Comparison of ENCODE assay signal across 21 cellular contexts in the genomic region with DNA sequence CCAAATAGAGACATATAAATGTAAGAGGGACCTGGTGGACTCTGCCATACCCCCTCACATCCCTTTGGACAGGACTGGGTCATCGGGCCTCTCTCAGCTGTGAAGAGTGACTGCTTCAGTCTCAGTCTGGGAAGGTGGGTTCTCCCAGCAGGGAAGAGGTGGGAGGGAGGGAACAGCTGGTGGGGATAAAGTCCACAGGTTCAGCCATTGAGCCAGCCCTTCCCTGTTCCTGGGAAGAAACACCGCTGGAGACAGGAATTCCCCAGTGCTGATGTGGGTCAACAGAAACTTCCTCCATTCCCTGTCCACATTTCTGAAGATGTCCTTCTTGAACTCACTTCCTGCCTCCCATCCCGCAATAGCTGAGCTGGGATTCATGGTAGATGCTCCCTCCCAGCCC.
DNase-seq lines count a peak whose midpoint lies in the region; ATAC-seq, FAIRE-seq and TF ChIP-seq lines count a peak whose summit lies in the region.
"Had no signal": no experiment of that assay in that cellular context is flagged by ENCODE, and none has a peak within 500 bp of the region (broad histone marks: within the 10 kb centered on the region; RNA-seq: fewer than 3 reads in every experiment).

No MANE protein-coding gene starts in this region.

- peaks cover 0 to 8% (median 0%) of the 10 kb centered on the region in 4 donors for H3K4me1 ChIP-seq in Peyer's patch
- H3K4me1 ChIP-seq in SJCRH30, result peaks cover 21% of the 10 kb centered on the region
- H3K4me1 ChIP-seq: A549, BE2C had no signal

- H3K27me3 Mint-ChIP-seq in activated CD4-positive, alpha-beta T cell treated with anti-CD3 and anti-CD28 coated beads, Interleukin-2, amount 10 ng/mL, durations not matched to agents 24 days and 14 days, result peaks cover 2% of the 10 kb centered on the region

- H3K36me3 Mint-ChIP-seq in activated CD4-positive, alpha-beta T cell treated with anti-CD3 and anti-CD28 coated beads, Interleukin-2, amount 10 ng/mL, durations not matched to agents 24 days and 14 days (ENCODE audit: low read depth), result no peaks in the 10 kb centered on the region
- H3K36me3 Mint-ChIP-seq: CD4-positive, alpha-beta memory T cell had no signal

- no peak overlapping the region for H3K4me3 Mint-ChIP-seq in activated CD4-positive, alpha-beta T cell treated with anti-CD3 and anti-CD28 coated beads, Interleukin-2, amount 10 ng/mL, durations not matched to agents 24 days and 14 days
- H3K4me3 Mint-ChIP-seq: CD4-positive, alpha-beta memory T cell; GM23338 had no signal

- H3K4me3 ChIP-seq in Peyer's patch (no peak overlapping the region), SJCRH30 (no peak overlapping the region)
- H3K4me3 ChIP-seq: A549, GM23338 had no signal

- no peak for TF ChIP-seq POLR2A in Peyer's patch (IDR thresholded peaks at IDR 0.05)

- DNase-seq in Peyer's patch, result peak in 2 of 3 donors; percentile 62 to 76
- peak; percentile 38 to 55 for DNase-seq in SJCRH30
- DNase-seq in left colon, result peak; percentile 45 to 70
- peak; percentile 28 for DNase-seq in posterior vena cava (ENCODE audit: low spot score)
- no peak for DNase-seq in activated CD4-positive, alpha-beta T cell treated with anti-CD3 and anti-CD28 coated beads, Interleukin-2, amount 10 ng/mL, durations not matched to agents 24 days and 14 days
- DNase-seq in activated naive CD4-positive, alpha-beta T cell (lab: John Stamatoyannopoulos, UW), result no peak
- no peak for DNase-seq in urothelium cell line (ENCODE audit: low spot score)
- DNase-seq in NCI-H2171 treated with DMSO at 0.1 percent for 48 hours (lab: John Stamatoyannopoulos, UW), result no peak
- DNase-seq: BE2C; CD4-positive, alpha-beta memory T cell; COR-L47; DMS153; DMS79 treated with DMSO at 0.1 percent for 48 hours; EL; GDM1; H7 had no signal

- H3K27ac Mint-ChIP-seq in activated CD4-positive, alpha-beta T cell treated with anti-CD3 and anti-CD28 coated beads, Interleukin-2, amount 10 ng/mL, durations not matched to agents 24 days and 14 days, result no peak overlapping the region
- H3K27ac Mint-ChIP-seq: CD4-positive, alpha-beta memory T cell; GM23338 had no signal

- no peaks in the 10 kb centered on the region for H3K36me3 ChIP-seq in Peyer's patch
- H3K36me3 ChIP-seq in SJCRH30, result no peaks in the 10 kb centered on the region
- H3K36me3 ChIP-seq: BE2C had no signal

- TF ChIP-seq CTCF in Peyer's patch (IDR thresholded peaks at IDR 0.05), result no peak

- H3K9me3 Mint-ChIP-seq in activated CD4-positive, alpha-beta T cell treated with anti-CD3 and anti-CD28 coated beads, Interleukin-2, amount 10 ng/mL, durations not matched to agents 24 days and 14 days, result no peaks in the 10 kb centered on the region
- H3K9me3 Mint-ChIP-seq: GM23338 had no signal

- peak; percentile 98 for ATAC-seq in left colon
- ATAC-seq: A549, GM23338 had no signal

- no peaks in the 10 kb centered on the region for H3K4me1 Mint-ChIP-seq in activated CD4-positive, alpha-beta T cell treated with anti-CD3 and anti-CD28 coated beads, Interleukin-2, amount 10 ng/mL, durations not matched to agents 24 days and 14 days
- H3K4me1 Mint-ChIP-seq: CD4-positive, alpha-beta memory T cell had no signal

- intact Hi-C loops in left colon (cut with DNase I, micrococcal nuclease) (no loop called here), posterior vena cava (cut with DNase I) (no loop called here)
- intact Hi-C loops in activated CD4-positive, alpha-beta T cell treated with anti-CD3 and anti-CD28 coated beads, Interleukin-2, amount 10 ng/mL, durations not matched to agents 24 days and 14 days (cut with micrococcal nuclease), result no loop called here

- H3K27ac ChIP-seq in Peyer's patch (peak overlapping the region in 3 of 4 donors; percentile 36 to 71 (median 61)), SJCRH30 (no peak overlapping the region)
- H3K27ac ChIP-seq: C4-2B had no signal

- H3K27me3 ChIP-seq in Peyer's patch (no peaks in the 10 kb centered on the region), SJCRH30 (no peaks in the 10 kb centered on the region)
- H3K27me3 ChIP-seq: BE2C had no signal

- FAIRE-seq in urothelium cell line (lab: Jason Lieb, UNC), result no peak
- FAIRE-seq: A549, D721Med, GM12892 had no signal

- H3K9me3 ChIP-seq in Peyer's patch (no peaks in the 10 kb centered on the region), SJCRH30 (replicated peaks) (peaks cover 5% of the 10 kb centered on the region)
- H3K9me3 ChIP-seq: BE2C had no signal

Comparison
In these comparisons a context has a peak if more than half of its experiments do, and no peak if none do; other contexts are left out.
1. DNase-seq: peak in Peyer's patch (2 of 3), SJCRH30 (2 of 2), left colon (2 of 2) and posterior vena cava (single experiment); none in activated CD4-positive, alpha-beta T cell treated with anti-CD3 and anti-CD28 coated beads, Interleukin-2, amount 10 ng/mL, durations not matched to agents 24 days and 14 days (single experiment), activated naive CD4-positive, alpha-beta T cell (0 of 4), urothelium cell line (single experiment) and NCI-H2171 treated with DMSO at 0.1 percent for 48 hours (single experiment).